ENCODE assay signal across 1 cellular context in the genomic region with DNA sequence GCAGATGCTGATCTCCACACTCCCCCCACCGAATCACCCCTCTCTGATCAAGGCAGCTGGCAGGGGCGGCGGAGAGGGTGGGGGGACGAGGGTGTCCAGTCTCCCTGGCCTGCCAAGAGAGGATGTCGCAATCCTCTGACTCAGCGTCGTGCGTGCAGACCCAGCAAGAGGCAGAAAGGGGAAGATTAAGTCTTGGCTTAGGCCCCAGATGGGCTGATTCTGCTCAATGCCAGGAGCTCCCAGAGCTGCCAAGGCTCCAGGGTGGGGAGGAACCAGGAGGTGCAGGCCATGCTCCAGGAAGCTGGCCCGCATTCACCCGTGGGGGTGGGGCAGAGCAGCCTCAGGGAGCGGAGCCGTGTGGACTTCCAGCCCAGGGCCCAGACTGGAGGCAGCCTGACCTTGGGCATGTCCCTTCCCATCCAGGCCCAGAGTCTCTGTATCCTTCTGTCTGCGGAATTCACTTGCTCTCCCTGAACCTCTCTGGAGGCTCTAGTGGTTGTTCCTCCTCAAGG.
A peak's percentile ranks its signal among the peaks of the same experiment; 100 is the strongest.
TF ChIP-seq lines count a peak whose summit lies in the region.

No MANE protein-coding gene starts in this region.

TF ChIP-seq in K562, 482 proteins besides CTCF, POLR2A, EP300 and RAD21 (continued from another document and continues in another):
- TF ChIP-seq, protein P1, sequence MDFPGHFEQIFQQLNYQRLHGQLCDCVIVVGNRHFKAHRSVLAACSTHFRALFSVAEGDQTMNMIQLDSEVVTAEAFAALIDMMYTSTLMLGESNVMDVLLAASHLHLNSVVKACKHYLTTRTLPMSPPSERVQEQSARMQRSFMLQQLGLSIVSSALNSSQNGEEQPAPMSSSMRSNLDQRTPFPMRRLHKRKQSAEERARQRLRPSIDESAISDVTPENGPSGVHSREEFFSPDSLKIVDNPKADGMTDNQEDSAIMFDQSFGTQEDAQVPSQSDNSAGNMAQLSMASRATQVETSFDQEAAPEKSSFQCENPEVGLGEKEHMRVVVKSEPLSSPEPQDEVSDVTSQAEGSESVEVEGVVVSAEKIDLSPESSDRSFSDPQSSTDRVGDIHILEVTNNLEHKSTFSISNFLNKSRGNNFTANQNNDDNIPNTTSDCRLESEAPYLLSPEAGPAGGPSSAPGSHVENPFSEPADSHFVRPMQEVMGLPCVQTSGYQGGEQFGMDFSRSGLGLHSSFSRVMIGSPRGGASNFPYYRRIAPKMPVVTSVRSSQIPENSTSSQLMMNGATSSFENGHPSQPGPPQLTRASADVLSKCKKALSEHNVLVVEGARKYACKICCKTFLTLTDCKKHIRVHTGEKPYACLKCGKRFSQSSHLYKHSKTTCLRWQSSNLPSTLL (IDR thresholded peaks at IDR 0.05): no peak
- TF ChIP-seq ZNF12 (CRISPR knock-in tag; IDR thresholded peaks at IDR 0.05): no peak
- no peak for TF ChIP-seq SUPT5H (IDR thresholded peaks at IDR 0.05)
- TF ChIP-seq, protein P2, sequence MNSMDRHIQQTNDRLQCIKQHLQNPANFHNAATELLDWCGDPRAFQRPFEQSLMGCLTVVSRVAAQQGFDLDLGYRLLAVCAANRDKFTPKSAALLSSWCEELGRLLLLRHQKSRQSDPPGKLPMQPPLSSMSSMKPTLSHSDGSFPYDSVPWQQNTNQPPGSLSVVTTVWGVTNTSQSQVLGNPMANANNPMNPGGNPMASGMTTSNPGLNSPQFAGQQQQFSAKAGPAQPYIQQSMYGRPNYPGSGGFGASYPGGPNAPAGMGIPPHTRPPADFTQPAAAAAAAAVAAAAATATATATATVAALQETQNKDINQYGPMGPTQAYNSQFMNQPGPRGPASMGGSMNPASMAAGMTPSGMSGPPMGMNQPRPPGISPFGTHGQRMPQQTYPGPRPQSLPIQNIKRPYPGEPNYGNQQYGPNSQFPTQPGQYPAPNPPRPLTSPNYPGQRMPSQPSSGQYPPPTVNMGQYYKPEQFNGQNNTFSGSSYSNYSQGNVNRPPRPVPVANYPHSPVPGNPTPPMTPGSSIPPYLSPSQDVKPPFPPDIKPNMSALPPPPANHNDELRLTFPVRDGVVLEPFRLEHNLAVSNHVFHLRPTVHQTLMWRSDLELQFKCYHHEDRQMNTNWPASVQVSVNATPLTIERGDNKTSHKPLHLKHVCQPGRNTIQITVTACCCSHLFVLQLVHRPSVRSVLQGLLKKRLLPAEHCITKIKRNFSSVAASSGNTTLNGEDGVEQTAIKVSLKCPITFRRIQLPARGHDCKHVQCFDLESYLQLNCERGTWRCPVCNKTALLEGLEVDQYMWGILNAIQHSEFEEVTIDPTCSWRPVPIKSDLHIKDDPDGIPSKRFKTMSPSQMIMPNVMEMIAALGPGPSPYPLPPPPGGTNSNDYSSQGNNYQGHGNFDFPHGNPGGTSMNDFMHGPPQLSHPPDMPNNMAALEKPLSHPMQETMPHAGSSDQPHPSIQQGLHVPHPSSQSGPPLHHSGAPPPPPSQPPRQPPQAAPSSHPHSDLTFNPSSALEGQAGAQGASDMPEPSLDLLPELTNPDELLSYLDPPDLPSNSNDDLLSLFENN (IDR thresholded peaks at IDR 0.05; ENCODE audit: low read depth in 2 of 2, low read length in 2 of 2): no peak
- peak; percentile 22 for TF ChIP-seq DACH1 (IDR thresholded peaks at IDR 0.05; ENCODE audit: partially characterized antibody)
- TF ChIP-seq, protein P3, sequence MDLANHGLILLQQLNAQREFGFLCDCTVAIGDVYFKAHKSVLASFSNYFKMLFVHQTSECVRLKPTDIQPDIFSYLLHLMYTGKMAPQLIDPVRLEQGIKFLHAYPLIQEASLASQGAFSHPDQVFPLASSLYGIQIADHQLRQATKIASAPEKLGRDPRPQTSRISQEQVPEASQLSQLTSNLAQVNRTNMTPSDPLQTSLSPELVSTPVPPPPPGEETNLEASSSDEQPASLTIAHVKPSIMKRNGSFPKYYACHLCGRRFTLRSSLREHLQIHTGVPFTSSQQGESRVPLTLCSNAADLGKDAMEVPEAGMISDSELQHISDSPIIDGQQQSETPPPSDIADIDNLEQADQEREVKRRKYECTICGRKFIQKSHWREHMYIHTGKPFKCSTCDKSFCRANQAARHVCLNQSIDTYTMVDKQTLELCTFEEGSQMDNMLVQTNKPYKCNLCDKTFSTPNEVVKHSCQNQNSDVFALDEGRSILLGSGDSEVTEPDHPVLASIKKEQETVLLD (IDR thresholded peaks at IDR 0.05): peak; percentile 54; the same call in 1 of the 2 replicates
- TF ChIP-seq ZNF212 (CRISPR knock-in tag; IDR thresholded peaks at IDR 0.05): no peak
- TF ChIP-seq ZNF707 (CRISPR knock-in tag; conservative IDR thresholded peaks at IDR 0.05): no peak
- peak; percentile 32; the same call in 1 of the 2 replicates for TF ChIP-seq HDAC2 (IDR thresholded peaks at IDR 0.05)
- TF ChIP-seq ILK (tag; IDR thresholded peaks at IDR 0.05; ENCODE audit: borderline replicate concordance, low read depth): no peak
- no peak for TF ChIP-seq ZNF57 (CRISPR knock-in tag; IDR thresholded peaks at IDR 0.05)
- TF ChIP-seq, protein P4, sequence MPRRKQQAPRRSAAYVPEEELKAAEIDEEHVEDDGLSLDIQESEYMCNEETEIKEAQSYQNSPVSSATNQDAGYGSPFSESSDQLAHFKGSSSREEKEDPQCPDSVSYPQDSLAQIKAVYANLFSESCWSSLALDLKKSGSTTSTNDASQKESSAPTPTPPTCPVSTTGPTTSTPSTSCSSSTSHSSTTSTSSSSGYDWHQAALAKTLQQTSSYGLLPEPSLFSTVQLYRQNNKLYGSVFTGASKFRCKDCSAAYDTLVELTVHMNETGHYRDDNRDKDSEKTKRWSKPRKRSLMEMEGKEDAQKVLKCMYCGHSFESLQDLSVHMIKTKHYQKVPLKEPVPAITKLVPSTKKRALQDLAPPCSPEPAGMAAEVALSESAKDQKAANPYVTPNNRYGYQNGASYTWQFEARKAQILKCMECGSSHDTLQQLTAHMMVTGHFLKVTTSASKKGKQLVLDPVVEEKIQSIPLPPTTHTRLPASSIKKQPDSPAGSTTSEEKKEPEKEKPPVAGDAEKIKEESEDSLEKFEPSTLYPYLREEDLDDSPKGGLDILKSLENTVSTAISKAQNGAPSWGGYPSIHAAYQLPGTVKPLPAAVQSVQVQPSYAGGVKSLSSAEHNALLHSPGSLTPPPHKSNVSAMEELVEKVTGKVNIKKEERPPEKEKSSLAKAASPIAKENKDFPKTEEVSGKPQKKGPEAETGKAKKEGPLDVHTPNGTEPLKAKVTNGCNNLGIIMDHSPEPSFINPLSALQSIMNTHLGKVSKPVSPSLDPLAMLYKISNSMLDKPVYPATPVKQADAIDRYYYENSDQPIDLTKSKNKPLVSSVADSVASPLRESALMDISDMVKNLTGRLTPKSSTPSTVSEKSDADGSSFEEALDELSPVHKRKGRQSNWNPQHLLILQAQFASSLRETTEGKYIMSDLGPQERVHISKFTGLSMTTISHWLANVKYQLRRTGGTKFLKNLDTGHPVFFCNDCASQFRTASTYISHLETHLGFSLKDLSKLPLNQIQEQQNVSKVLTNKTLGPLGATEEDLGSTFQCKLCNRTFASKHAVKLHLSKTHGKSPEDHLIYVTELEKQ (CRISPR knock-in tag; IDR thresholded peaks at IDR 0.05): no peak
- TF ChIP-seq ZNF316 (IDR thresholded peaks at IDR 0.05): peak; percentile 78
- TF ChIP-seq, protein P5, sequence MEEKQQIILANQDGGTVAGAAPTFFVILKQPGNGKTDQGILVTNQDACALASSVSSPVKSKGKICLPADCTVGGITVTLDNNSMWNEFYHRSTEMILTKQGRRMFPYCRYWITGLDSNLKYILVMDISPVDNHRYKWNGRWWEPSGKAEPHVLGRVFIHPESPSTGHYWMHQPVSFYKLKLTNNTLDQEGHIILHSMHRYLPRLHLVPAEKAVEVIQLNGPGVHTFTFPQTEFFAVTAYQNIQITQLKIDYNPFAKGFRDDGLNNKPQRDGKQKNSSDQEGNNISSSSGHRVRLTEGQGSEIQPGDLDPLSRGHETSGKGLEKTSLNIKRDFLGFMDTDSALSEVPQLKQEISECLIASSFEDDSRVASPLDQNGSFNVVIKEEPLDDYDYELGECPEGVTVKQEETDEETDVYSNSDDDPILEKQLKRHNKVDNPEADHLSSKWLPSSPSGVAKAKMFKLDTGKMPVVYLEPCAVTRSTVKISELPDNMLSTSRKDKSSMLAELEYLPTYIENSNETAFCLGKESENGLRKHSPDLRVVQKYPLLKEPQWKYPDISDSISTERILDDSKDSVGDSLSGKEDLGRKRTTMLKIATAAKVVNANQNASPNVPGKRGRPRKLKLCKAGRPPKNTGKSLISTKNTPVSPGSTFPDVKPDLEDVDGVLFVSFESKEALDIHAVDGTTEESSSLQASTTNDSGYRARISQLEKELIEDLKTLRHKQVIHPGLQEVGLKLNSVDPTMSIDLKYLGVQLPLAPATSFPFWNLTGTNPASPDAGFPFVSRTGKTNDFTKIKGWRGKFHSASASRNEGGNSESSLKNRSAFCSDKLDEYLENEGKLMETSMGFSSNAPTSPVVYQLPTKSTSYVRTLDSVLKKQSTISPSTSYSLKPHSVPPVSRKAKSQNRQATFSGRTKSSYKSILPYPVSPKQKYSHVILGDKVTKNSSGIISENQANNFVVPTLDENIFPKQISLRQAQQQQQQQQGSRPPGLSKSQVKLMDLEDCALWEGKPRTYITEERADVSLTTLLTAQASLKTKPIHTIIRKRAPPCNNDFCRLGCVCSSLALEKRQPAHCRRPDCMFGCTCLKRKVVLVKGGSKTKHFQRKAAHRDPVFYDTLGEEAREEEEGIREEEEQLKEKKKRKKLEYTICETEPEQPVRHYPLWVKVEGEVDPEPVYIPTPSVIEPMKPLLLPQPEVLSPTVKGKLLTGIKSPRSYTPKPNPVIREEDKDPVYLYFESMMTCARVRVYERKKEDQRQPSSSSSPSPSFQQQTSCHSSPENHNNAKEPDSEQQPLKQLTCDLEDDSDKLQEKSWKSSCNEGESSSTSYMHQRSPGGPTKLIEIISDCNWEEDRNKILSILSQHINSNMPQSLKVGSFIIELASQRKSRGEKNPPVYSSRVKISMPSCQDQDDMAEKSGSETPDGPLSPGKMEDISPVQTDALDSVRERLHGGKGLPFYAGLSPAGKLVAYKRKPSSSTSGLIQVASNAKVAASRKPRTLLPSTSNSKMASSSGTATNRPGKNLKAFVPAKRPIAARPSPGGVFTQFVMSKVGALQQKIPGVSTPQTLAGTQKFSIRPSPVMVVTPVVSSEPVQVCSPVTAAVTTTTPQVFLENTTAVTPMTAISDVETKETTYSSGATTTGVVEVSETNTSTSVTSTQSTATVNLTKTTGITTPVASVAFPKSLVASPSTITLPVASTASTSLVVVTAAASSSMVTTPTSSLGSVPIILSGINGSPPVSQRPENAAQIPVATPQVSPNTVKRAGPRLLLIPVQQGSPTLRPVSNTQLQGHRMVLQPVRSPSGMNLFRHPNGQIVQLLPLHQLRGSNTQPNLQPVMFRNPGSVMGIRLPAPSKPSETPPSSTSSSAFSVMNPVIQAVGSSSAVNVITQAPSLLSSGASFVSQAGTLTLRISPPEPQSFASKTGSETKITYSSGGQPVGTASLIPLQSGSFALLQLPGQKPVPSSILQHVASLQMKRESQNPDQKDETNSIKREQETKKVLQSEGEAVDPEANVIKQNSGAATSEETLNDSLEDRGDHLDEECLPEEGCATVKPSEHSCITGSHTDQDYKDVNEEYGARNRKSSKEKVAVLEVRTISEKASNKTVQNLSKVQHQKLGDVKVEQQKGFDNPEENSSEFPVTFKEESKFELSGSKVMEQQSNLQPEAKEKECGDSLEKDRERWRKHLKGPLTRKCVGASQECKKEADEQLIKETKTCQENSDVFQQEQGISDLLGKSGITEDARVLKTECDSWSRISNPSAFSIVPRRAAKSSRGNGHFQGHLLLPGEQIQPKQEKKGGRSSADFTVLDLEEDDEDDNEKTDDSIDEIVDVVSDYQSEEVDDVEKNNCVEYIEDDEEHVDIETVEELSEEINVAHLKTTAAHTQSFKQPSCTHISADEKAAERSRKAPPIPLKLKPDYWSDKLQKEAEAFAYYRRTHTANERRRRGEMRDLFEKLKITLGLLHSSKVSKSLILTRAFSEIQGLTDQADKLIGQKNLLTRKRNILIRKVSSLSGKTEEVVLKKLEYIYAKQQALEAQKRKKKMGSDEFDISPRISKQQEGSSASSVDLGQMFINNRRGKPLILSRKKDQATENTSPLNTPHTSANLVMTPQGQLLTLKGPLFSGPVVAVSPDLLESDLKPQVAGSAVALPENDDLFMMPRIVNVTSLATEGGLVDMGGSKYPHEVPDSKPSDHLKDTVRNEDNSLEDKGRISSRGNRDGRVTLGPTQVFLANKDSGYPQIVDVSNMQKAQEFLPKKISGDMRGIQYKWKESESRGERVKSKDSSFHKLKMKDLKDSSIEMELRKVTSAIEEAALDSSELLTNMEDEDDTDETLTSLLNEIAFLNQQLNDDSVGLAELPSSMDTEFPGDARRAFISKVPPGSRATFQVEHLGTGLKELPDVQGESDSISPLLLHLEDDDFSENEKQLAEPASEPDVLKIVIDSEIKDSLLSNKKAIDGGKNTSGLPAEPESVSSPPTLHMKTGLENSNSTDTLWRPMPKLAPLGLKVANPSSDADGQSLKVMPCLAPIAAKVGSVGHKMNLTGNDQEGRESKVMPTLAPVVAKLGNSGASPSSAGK (IDR thresholded peaks at IDR 0.05): 0 out of 2 replicates have a peak, but pooled peaks have one; percentile 30
- TF ChIP-seq KDM2B (CRISPR knock-in tag; IDR thresholded peaks at IDR 0.05): no peak
- TF ChIP-seq MAFF (IDR thresholded peaks at IDR 0.05; ENCODE audit: low read length): peak; percentile 52; the same call in 1 of the 2 replicates
- TF ChIP-seq MBD2 (IDR thresholded peaks at IDR 0.05; ENCODE audit: borderline replicate concordance, low read depth): 0 out of 2 replicates have a peak, but pooled peaks have one; percentile 19
- TF ChIP-seq, protein P6, sequence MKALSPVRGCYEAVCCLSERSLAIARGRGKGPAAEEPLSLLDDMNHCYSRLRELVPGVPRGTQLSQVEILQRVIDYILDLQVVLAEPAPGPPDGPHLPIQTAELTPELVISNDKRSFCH (CRISPR knock-in tag; IDR thresholded peaks at IDR 0.05): no peak
- TF ChIP-seq, protein P6 (tag; IDR thresholded peaks at IDR 0.05): peak; percentile 62
- peak; percentile 87 for TF ChIP-seq SMARCA4 (IDR thresholded peaks at IDR 0.05)
- TF ChIP-seq CXXC5 (CRISPR knock-in tag; IDR thresholded peaks at IDR 0.05): peak; percentile 75
- TF ChIP-seq TAF7 (tag; IDR thresholded peaks at IDR 0.05): 0 out of 2 replicates have a peak, but pooled peaks have one; percentile 20
- TF ChIP-seq, protein P7, sequence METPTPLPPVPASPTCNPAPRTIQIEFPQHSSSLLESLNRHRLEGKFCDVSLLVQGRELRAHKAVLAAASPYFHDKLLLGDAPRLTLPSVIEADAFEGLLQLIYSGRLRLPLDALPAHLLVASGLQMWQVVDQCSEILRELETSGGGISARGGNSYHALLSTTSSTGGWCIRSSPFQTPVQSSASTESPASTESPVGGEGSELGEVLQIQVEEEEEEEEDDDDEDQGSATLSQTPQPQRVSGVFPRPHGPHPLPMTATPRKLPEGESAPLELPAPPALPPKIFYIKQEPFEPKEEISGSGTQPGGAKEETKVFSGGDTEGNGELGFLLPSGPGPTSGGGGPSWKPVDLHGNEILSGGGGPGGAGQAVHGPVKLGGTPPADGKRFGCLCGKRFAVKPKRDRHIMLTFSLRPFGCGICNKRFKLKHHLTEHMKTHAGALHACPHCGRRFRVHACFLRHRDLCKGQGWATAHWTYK (CRISPR knock-in tag; IDR thresholded peaks at IDR 0.05): peak; percentile 87
